In the genomic region with DNA sequence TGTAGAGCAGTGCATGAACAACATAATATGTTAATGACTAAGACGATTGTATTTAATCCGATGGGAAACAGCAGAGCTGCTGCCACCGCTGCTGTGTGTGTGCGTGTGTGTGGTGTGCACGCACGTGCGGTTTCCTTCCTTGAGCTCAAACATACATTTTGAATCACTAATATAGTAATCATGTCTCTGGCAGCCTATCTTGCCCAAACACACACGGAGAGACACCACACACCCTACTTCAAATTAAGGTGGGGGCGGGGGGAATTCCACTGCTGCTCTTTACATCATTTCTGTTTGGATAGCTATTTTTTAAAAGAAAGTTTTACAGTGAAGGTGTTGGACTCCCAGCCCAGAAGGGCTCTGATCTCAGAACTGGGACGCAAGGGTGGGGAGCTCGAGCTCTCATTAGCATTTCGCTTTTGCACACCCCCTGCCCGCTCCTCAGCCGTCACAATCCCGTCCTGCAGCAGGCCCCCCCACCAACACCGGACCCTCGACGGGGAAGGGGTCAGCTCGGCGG, we compare ENCODE assay signal across 10 cellular contexts. TPM values are rescaled to one million over a fixed set of nuclear protein-coding genes. Genes with fewer than 3 reads are reported as not detected.
DNase-seq lines count a peak whose midpoint lies in the region; ATAC-seq and TF ChIP-seq lines count a peak whose summit lies in the region.
"Had no signal": no experiment of that assay in that cellular context is flagged by ENCODE, and none has a peak within 500 bp of the region (broad histone marks: within the 10 kb centered on the region; RNA-seq: fewer than 3 reads in every experiment).

No MANE protein-coding gene starts in this region.

- peaks cover 3% of the 10 kb centered on the region for H3K36me3 Mint-ChIP-seq in activated naive CD8-positive, alpha-beta T cell
- H3K36me3 Mint-ChIP-seq in type B pancreatic cell: no peaks in the 10 kb centered on the region

- H3K4me1 Mint-ChIP-seq in activated naive CD8-positive, alpha-beta T cell (ENCODE audit: low read depth): peaks cover 18% of the 10 kb centered on the region
- peaks cover 48% of the 10 kb centered on the region for H3K4me1 Mint-ChIP-seq in type B pancreatic cell (ENCODE audit: unreplicated experiment)

- H3K9me3 Mint-ChIP-seq in activated naive CD8-positive, alpha-beta T cell (ENCODE audit: low read depth): no peaks in the 10 kb centered on the region
- no peaks in the 10 kb centered on the region for H3K9me3 Mint-ChIP-seq in type B pancreatic cell

- peak; percentile 76 for DNase-seq in activated effector memory CD4-positive, alpha-beta T cell treated with anti-CD3 and anti-CD28 coated beads, Interleukin-2, amount 50 U/mL, for 16 hours
- no peak for DNase-seq in activated effector memory CD4-positive, alpha-beta T cell treated with Interleukin-2 at 50 U/mL for 16 hours
- DNase-seq in type B pancreatic cell (ENCODE audit: extremely low spot score, unreplicated experiment) (no peak), Kasumi-1 (lab: John Stamatoyannopoulos, UW) (no peak), NCI-H2171 treated with DMSO at 0.1 percent for 48 hours (lab: John Stamatoyannopoulos, UW) (no peak)
- DNase-seq: MG63 had no signal

- no peak overlapping the region for H3K27ac ChIP-seq in mucosa of rectum (ENCODE audit: low read depth in 2 of 2, low read length in 2 of 2)

- no peak for TF ChIP-seq CTCF in type B pancreatic cell (conservative IDR thresholded peaks at IDR 0.05)

- peaks cover 24 to 34% of the 10 kb centered on the region in 2 donors for H3K4me1 ChIP-seq in mucosa of rectum (ENCODE audit: control insufficient read depth in 2 of 2, insufficient read depth in 2 of 2, low read length in 2 of 2)

- H3K9me3 ChIP-seq in mucosa of rectum (ENCODE audit: control insufficient read depth in 2 of 2, low read length in 2 of 2): no peaks in the 10 kb centered on the region
- H3K9me3 ChIP-seq: MG63 had no signal

- H3K9ac ChIP-seq in mucosa of rectum (ENCODE audit: low read depth in 1 of 2, low read length in 2 of 2): peak overlapping the region; percentile 14 to 50

- peak overlapping the region; percentile 31 to 51 for H3K4me3 ChIP-seq in mucosa of rectum (ENCODE audit: low read length in 2 of 2)
- H3K4me3 ChIP-seq: MG63 had no signal

- H3K4me3 Mint-ChIP-seq in activated naive CD8-positive, alpha-beta T cell: peak overlapping the region; percentile 85
- peak overlapping the region; percentile 82 for H3K4me3 Mint-ChIP-seq in type B pancreatic cell

- ATAC-seq in GM21367 (IDR thresholded peaks at IDR 0.05; ENCODE audit: unreplicated experiment): no peak

- peak overlapping the region; percentile 90 for H3K27ac Mint-ChIP-seq in activated naive CD8-positive, alpha-beta T cell
- peak overlapping the region; percentile 82 for H3K27ac Mint-ChIP-seq in type B pancreatic cell

- no peaks in the 10 kb centered on the region for H3K36me3 ChIP-seq in mucosa of rectum (ENCODE audit: control insufficient read depth in 2 of 2, insufficient read depth in 2 of 2, low read length in 2 of 2)
- H3K36me3 ChIP-seq: MG63 had no signal

- H3K27me3 Mint-ChIP-seq in activated naive CD8-positive, alpha-beta T cell: peaks cover 3% of the 10 kb centered on the region
- peaks cover 47% of the 10 kb centered on the region for H3K27me3 Mint-ChIP-seq in type B pancreatic cell

- peaks cover 0 to 13% of the 10 kb centered on the region in 2 donors for H3K27me3 ChIP-seq in mucosa of rectum (ENCODE audit: control insufficient read depth in 2 of 2, insufficient read depth in 2 of 2, low read length in 2 of 2)
- H3K27me3 ChIP-seq: MG63 had no signal

RNA-seq across cellular contexts. Expression of a gene that starts 0.6 kb away (rescaled TPM):
- 12.4 and 37.5 TPM in 2 replicates for total RNA-seq in type B pancreatic cell (ENCODE audit: low replicate concordance)

RNA-seq across cellular contexts. Expression of a gene that starts 33.9 kb away (rescaled TPM):
- not detected in 2 replicates for total RNA-seq in type B pancreatic cell (ENCODE audit: low replicate concordance)
- total RNA-seq: glomerular endothelial cell had no signal
